In the genomic region with DNA sequence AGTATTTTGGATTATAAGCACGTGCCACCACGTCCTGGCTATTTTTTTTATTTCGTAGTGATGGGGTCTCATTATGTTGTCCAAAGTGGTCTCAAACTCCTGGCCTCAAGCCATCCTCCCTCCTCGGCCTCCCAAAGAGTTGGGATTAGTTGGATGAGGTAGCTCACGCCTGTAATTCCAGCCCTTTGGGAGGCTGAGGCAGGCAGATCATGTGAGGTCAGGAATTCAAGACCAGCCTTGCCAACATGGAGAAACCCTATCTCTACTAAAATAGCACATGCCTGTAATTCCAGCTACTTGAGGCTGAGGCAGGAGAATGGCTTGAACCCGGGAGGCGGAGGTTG, we compare ENCODE assay signal across 1 cellular context.
TF ChIP-seq lines count a peak whose summit lies in the region.

No MANE protein-coding gene starts in this region.

TF ChIP-seq in IMR-90, 13 proteins besides CTCF, POLR2A, EP300 and RAD21 (continued from another document):
- TF ChIP-seq, protein P1, sequence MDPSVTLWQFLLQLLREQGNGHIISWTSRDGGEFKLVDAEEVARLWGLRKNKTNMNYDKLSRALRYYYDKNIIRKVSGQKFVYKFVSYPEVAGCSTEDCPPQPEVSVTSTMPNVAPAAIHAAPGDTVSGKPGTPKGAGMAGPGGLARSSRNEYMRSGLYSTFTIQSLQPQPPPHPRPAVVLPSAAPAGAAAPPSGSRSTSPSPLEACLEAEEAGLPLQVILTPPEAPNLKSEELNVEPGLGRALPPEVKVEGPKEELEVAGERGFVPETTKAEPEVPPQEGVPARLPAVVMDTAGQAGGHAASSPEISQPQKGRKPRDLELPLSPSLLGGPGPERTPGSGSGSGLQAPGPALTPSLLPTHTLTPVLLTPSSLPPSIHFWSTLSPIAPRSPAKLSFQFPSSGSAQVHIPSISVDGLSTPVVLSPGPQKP (IDR thresholded peaks at IDR 0.05; ENCODE audit: borderline replicate concordance, low read depth, low read length) = no peak
- TF ChIP-seq MXI1 (IDR thresholded peaks at IDR 0.05; ENCODE audit: borderline replicate concordance, low read depth, low read length) (no peak), RCOR1 (IDR thresholded peaks at IDR 0.05; ENCODE audit: insufficient replicate concordance, low read length) (no peak), RFX5 (IDR thresholded peaks at IDR 0.05; ENCODE audit: low read depth, low read length) (no peak), MAZ (IDR thresholded peaks at IDR 0.05; ENCODE audit: borderline replicate concordance, low read depth, low read length) (no peak), CHD1 (IDR thresholded peaks at IDR 0.05; ENCODE audit: low read depth, low read length) (no peak), MAFK (IDR thresholded peaks at IDR 0.05; ENCODE audit: low read depth, low read length) (no peak)
- TF ChIP-seq, protein P2, sequence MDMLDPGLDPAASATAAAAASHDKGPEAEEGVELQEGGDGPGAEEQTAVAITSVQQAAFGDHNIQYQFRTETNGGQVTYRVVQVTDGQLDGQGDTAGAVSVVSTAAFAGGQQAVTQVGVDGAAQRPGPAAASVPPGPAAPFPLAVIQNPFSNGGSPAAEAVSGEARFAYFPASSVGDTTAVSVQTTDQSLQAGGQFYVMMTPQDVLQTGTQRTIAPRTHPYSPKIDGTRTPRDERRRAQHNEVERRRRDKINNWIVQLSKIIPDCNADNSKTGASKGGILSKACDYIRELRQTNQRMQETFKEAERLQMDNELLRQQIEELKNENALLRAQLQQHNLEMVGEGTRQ (IDR thresholded peaks at IDR 0.05; ENCODE audit: low read depth, low read length) = no peak
